In the genomic region with DNA sequence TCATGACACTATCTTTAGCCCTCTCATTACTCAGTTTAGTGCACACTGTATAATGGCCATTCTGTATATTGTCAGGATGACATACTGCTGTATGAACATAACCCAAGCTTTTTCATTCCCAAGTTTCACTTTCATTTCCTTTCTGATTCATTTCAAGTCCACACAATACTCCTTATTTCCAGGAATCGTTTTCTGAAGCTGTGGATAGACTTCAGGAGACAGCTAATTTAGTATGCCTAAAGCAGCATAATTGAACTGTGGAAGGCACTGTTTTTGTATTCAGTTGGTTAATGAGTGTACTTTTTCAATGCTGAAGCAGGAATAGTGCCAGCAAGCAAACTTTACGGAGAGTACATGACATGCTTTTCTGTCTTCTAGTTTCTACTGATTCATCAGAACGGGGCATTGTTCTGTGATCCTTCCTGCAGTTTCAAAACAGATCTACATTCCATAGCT, we compare ENCODE assay signal across 13 cellular contexts.
DNase-seq lines count a peak whose midpoint lies in the region; ATAC-seq, FAIRE-seq and TF ChIP-seq lines count a peak whose summit lies in the region.
"Had no signal": no experiment of that assay in that cellular context is flagged by ENCODE, and none has a peak within 500 bp of the region (broad histone marks: within the 10 kb centered on the region; RNA-seq: fewer than 3 reads in every experiment).

No MANE protein-coding gene starts in this region.

- TF ChIP-seq CTCF in astrocyte of the spinal cord (IDR thresholded peaks at IDR 0.05; ENCODE audit: low read depth, low read length) (no peak), keratinocyte (optimal IDR thresholded peaks at IDR 0.05 in 1 of 3, IDR thresholded peaks at IDR 0.05 in 1 of 3, conservative IDR thresholded peaks at IDR 0.05 in 1 of 3; ENCODE audit: extremely low read depth in 1 of 3, insufficient read depth in 2 of 3, low read length in 3 of 3) (no peak)

- no peak for ATAC-seq in GM19351 (IDR thresholded peaks at IDR 0.05; ENCODE audit: unreplicated experiment)

- no peak overlapping the region for H3K18ac ChIP-seq in mesendoderm (ENCODE audit: low read length)

- H3K27ac ChIP-seq in keratinocyte (ENCODE audit: control insufficient read depth, insufficient read depth, low read length) (no peak overlapping the region), mesendoderm (ENCODE audit: low read depth, low read length) (no peak overlapping the region)
- H3K27ac ChIP-seq: 22Rv1 had no signal

- H4K5ac ChIP-seq in mesendoderm (ENCODE audit: low read length): no peak overlapping the region

- H3K27me3 ChIP-seq in keratinocyte (ENCODE audit: control insufficient read depth, extremely low read depth, insufficient read depth, low read length): no peaks in the 10 kb centered on the region
- no peaks in the 10 kb centered on the region for H3K27me3 ChIP-seq in mesendoderm (ENCODE audit: insufficient read depth, low read length, poor library complexity)

- no peak overlapping the region for H3K4me2 ChIP-seq in keratinocyte (ENCODE audit: control insufficient read depth, extremely low read depth, insufficient read depth, low read depth, low read length)
- H3K4me2 ChIP-seq in mesendoderm (ENCODE audit: low read length): no peak overlapping the region

- H2BK15ac ChIP-seq in mesendoderm (replicated peaks; ENCODE audit: low read depth): no peak overlapping the region

- no peak overlapping the region for H2BK120ac ChIP-seq in mesendoderm (ENCODE audit: low read depth, low read length)

- H3K9me1 ChIP-seq in keratinocyte (ENCODE audit: control insufficient read depth, extremely low read depth, insufficient read depth, low read length): no peaks in the 10 kb centered on the region

- H4K20me1 ChIP-seq in keratinocyte (ENCODE audit: control insufficient read depth, extremely low read depth, insufficient read depth, low read length): no peaks in the 10 kb centered on the region

- in situ Hi-C loops in astrocyte of the spinal cord (cut with HindIII; ENCODE audit: low sequenced_read_pairs): no loop called here

- H3K36me3 ChIP-seq in keratinocyte (ENCODE audit: control insufficient read depth in 2 of 2, extremely low read depth in 1 of 2, insufficient read depth in 2 of 2, low read length in 2 of 2): no peaks in the 10 kb centered on the region
- no peaks in the 10 kb centered on the region for H3K36me3 ChIP-seq in mesendoderm (ENCODE audit: control insufficient read depth, insufficient read depth, low read length)

- H3K9ac ChIP-seq in keratinocyte (ENCODE audit: control insufficient read depth, extremely low read depth, insufficient read depth, low read length) (no peak overlapping the region), mesendoderm (ENCODE audit: low read length) (no peak overlapping the region)

- dilution Hi-C loops in keratinocyte (cut with MboI; ENCODE audit: extremely low pct_ligation_motif_present, low sequenced_read_pairs): no loop called here

- H3K79me1 ChIP-seq in mesendoderm (ENCODE audit: low read length): no peaks in the 10 kb centered on the region

- H3K79me2 ChIP-seq in keratinocyte (ENCODE audit: control insufficient read depth, insufficient read depth, low read length): no peaks in the 10 kb centered on the region
- no peaks in the 10 kb centered on the region for H3K79me2 ChIP-seq in mesendoderm (ENCODE audit: control insufficient read depth, insufficient read depth, low read length)

- H3K4me1 ChIP-seq in keratinocyte (ENCODE audit: control insufficient read depth, extremely low read depth, insufficient read depth, low read length) (no peaks in the 10 kb centered on the region), mesendoderm (ENCODE audit: control insufficient read depth, low read depth, low read length) (no peaks in the 10 kb centered on the region)

- H2BK5ac ChIP-seq in mesendoderm (ENCODE audit: low read length): no peak overlapping the region

- no CpG with 5 or more reads among the region's 3 CpGs for WGBS in mesendoderm (ENCODE audit: extremely low coverage, insufficient coverage, low lambda C conversion rate)

- FAIRE-seq in keratinocyte (lab: Jason Lieb, UNC): no peak
- FAIRE-seq: GM12891 had no signal

- H2AFZ ChIP-seq in keratinocyte (ENCODE audit: control insufficient read depth, low read length): peak overlapping the region; percentile 49

- no peak overlapping the region for H3K4ac ChIP-seq in mesendoderm (ENCODE audit: low read depth, low read length)

- no peaks in the 10 kb centered on the region for H3K9me3 ChIP-seq in keratinocyte (ENCODE audit: control insufficient read depth, low read depth, low read length)

- H4K8ac ChIP-seq in mesendoderm (ENCODE audit: low read depth, low read length): no peak overlapping the region

- DNase-seq in NOMO-1 (lab: John Stamatoyannopoulos, UW; ENCODE audit: unreplicated experiment in 2 of 2): peak; percentile 10 to 65
- no peak for DNase-seq in NOMO-1 treated with dmso at 0.1 percent for 144 hours (lab: John Stamatoyannopoulos, UW; ENCODE audit: unreplicated experiment)
- DNase-seq in astrocyte of the spinal cord (ENCODE audit: low read depth, low spot score): peak; percentile 76
- no peak for DNase-seq in keratinocyte (ENCODE audit: low read depth, low spot score)
- DNase-seq in superior temporal gyrus (ENCODE audit: extremely low spot score): peak; percentile 57
- DNase-seq in HuH-7 (ENCODE audit: low spot score): no peak
- DNase-seq in mesendoderm: no peak
- DNase-seq: amygdala; NCI-H446; stimulated activated naive CD4-positive, alpha-beta T cell had no signal

- H3K56ac ChIP-seq in mesendoderm (ENCODE audit: low read length): no peak overlapping the region

- H2AK5ac ChIP-seq in mesendoderm (ENCODE audit: low read length): no peak overlapping the region

- no peak overlapping the region for H3K23ac ChIP-seq in mesendoderm (ENCODE audit: low read length)

- H3K4me3 ChIP-seq in astrocyte of the spinal cord (ENCODE audit: low read depth, low read length) (peak overlapping the region; percentile 25), keratinocyte (ENCODE audit: control insufficient read depth in 2 of 3, extremely low read depth in 1 of 3, insufficient read depth in 2 of 3, low read depth in 1 of 3, low read length in 3 of 3) (no peak overlapping the region), mesendoderm (ENCODE audit: low read length) (no peak overlapping the region)

Comparison
In these comparisons a context has a peak if more than half of its experiments do, and no peak if none do; other contexts are left out.
1. DNase-seq: peak in NOMO-1 (2 of 2), astrocyte of the spinal cord (single experiment) and superior temporal gyrus (single experiment); none in NOMO-1 treated with dmso at 0.1 percent for 144 hours (single experiment), keratinocyte (single experiment), HuH-7 (single experiment) and mesendoderm (single experiment).